Comparison of ENCODE assay signal across 20 cellular contexts in the genomic region with DNA sequence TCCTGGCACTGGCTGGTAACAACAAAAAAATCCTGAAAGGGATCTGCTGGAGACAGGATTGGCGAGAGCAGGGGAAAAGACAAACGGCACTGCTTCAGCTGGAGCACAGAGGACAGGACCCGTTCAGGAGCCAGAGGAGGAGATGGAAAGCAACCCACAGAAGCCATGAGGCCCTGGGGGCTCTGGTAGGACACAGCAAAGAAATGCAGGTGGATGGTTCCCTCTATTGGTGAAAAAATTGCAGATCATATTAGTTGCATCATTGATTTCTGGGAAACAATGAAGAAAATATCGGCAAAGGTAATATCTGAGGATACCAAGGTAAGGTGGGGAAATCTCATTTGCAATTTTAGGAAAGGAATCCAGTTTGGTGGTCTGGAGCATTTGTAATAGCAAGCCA. TPM values are rescaled to one million over a fixed set of nuclear protein-coding genes. Genes with fewer than 3 reads are reported as not detected.
A peak's percentile ranks its signal among the peaks of the same experiment; 100 is the strongest.
DNase-seq lines count a peak whose midpoint lies in the region; TF ChIP-seq lines count a peak whose summit lies in the region.
"Had no signal": no experiment of that assay in that cellular context is flagged by ENCODE, and none has a peak within 500 bp of the region (broad histone marks: within the 10 kb centered on the region; RNA-seq: fewer than 3 reads in every experiment).

No MANE protein-coding gene starts in this region.

- H3K27me3 ChIP-seq in BE2C (no peaks in the 10 kb centered on the region), PC-9 (ENCODE audit: insufficient read depth, low read depth) (peaks cover 83% of the 10 kb centered on the region), esophagus muscularis mucosa (no peaks in the 10 kb centered on the region)

- WGBS in esophagus muscularis mucosa = 69% methylated on average over 4 of the region's 4 CpGs

- POLR2A ChIA-PET in HEK293 (lab: Yijun Ruan, JAX) (no interaction called here), PC-9 (lab: Charles Lee; ENCODE audit: unreplicated experiment) (no interaction called here)

- H3K79me2 ChIP-seq in PC-9 (ENCODE audit: low read depth) = no peaks in the 10 kb centered on the region

- no peak overlapping the region for H3K4me3 ChIP-seq in BE2C (ENCODE audit: low read depth, low read length)
- no peak overlapping the region for H3K4me3 ChIP-seq in HEK293 (ENCODE audit: low read depth, low read length)
- H3K4me3 ChIP-seq in PC-9 = no peak overlapping the region
- no peak overlapping the region for H3K4me3 ChIP-seq in fibroblast of villous mesenchyme (ENCODE audit: low read depth, low read length)
- no peak overlapping the region for H3K4me3 ChIP-seq in esophagus muscularis mucosa
- H3K4me3 ChIP-seq: SJSA1, stomach had no signal

- no peaks in the 10 kb centered on the region for H3K36me3 ChIP-seq in BE2C
- H3K36me3 ChIP-seq in HEK293 (ENCODE audit: control insufficient read depth in 2 of 2, insufficient read depth in 1 of 2, low read length in 2 of 2) = no peaks in the 10 kb centered on the region
- H3K36me3 ChIP-seq in PC-9 (ENCODE audit: low read depth) = no peaks in the 10 kb centered on the region
- no peaks in the 10 kb centered on the region for H3K36me3 ChIP-seq in esophagus muscularis mucosa
- H3K36me3 ChIP-seq: neutrophil, SJSA1, stomach had no signal

- TF ChIP-seq CTCF in BE2C (IDR thresholded peaks at IDR 0.05; ENCODE audit: low read depth, low read length) (peak; percentile 61), HEK293 (tag by site-specific recombination; IDR thresholded peaks at IDR 0.05) (no peak), PC-9 (conservative IDR thresholded peaks at IDR 0.05) (peak; percentile 44), fibroblast of villous mesenchyme (IDR thresholded peaks at IDR 0.05; ENCODE audit: insufficient read depth, low read depth, low read length) (peak; percentile 10), esophagus muscularis mucosa (IDR thresholded peaks at IDR 0.05) (no peak)

- no peak for TF ChIP-seq EP300 in esophagus muscularis mucosa (IDR thresholded peaks at IDR 0.05)

- no TSS peak for BruUV-seq in PC-9 (replicated peaks; lab: Mats Ljungman, UMichigan)

- no peaks in the 10 kb centered on the region for H3F3A ChIP-seq in PC-9 (ENCODE audit: insufficient read depth, low read depth)

- no peaks in the 10 kb centered on the region for H3K9me2 ChIP-seq in PC-9 (ENCODE audit: insufficient read depth)

- DNase-seq in BE2C (peak; percentile 58), PC-9 (no peak), fibroblast of villous mesenchyme (ENCODE audit: low read depth) (no peak), germinal center (ENCODE audit: low spot score) (no peak), esophagus muscularis mucosa (ENCODE audit: extremely low spot score) (no peak)
- no peak for DNase-seq in activated T-cell treated with anti-CD3 and anti-CD28 coated beads, Interleukin-2, amount 50 U/mL, for 48 hours
- DNase-seq in activated CD4-positive, alpha-beta T cell treated with anti-CD3 and anti-CD28 coated beads for 48 hours = no peak
- DNase-seq: activated B cell treated with CpG ODN at 0.5 μM for 24 hours; activated naive CD8-positive, alpha-beta T cell treated with anti-CD3 and anti-CD28 coated beads, Interleukin-2, amount 50 U/mL, for 24 hours; activated T-cell treated with anti-CD3 and anti-CD28 coated beads for 4 hours; DMS79 treated with DMSO at 0.1 percent for 48 hours; erythroblast; H7; hypothalamus; mesenchymal stem cell; MV-4-11; stomach had no signal

- no peak for TF ChIP-seq POLR2A in esophagus muscularis mucosa (IDR thresholded peaks at IDR 0.05; ENCODE audit: low read depth)

- no peaks in the 10 kb centered on the region for H4K20me1 ChIP-seq in PC-9 (ENCODE audit: insufficient read depth)

- H3K9me3 ChIP-seq in BE2C (no peaks in the 10 kb centered on the region), HEK293 (ENCODE audit: control insufficient read depth, insufficient read depth, low read depth, low read length) (no peaks in the 10 kb centered on the region), PC-9 (ENCODE audit: insufficient read depth, low read depth) (no peaks in the 10 kb centered on the region), esophagus muscularis mucosa (no peaks in the 10 kb centered on the region)
- H3K9me3 ChIP-seq: neutrophil, SJSA1, stomach had no signal

- no peak overlapping the region for H2AFZ ChIP-seq in PC-9

- H3K4me2 ChIP-seq in PC-9 = no peak overlapping the region

- H3K4me1 ChIP-seq in BE2C (peaks cover 7% of the 10 kb centered on the region), HEK293 (ENCODE audit: control insufficient read depth, insufficient read depth, low read length) (no peaks in the 10 kb centered on the region), PC-9 (replicated peaks; ENCODE audit: insufficient read depth) (no peaks in the 10 kb centered on the region), esophagus muscularis mucosa (no peaks in the 10 kb centered on the region)
- H3K4me1 ChIP-seq: SJSA1, stomach had no signal

- intact Hi-C loops in PC-9 (cut with micrococcal nuclease; ENCODE audit: unreplicated experiment) = no loop called here
- intact Hi-C loops in esophagus muscularis mucosa (cut with DNase I) = no loop called here

- CTCF ChIA-PET in HEK293 (lab: Yijun Ruan, JAX) = interaction anchor here (0.6 to 2.5 kb wide), 7 partner anchors 8 to 1426 kb away, joined by 3 to 12 read pairs (median 3); no protein-coding TSS in a partner anchor
- CTCF ChIA-PET in PC-9 (lab: Charles Lee) = no interaction called here

- H3K27ac ChIP-seq in HEK293 (ENCODE audit: extremely low read depth, low read depth, low read length) (no peak overlapping the region), PC-9 (no peak overlapping the region), esophagus muscularis mucosa (replicated peaks in 1 of 4) (no peak overlapping the region)
- H3K27ac ChIP-seq: neutrophil, SJSA1, stomach had no signal

TF ChIP-seq in HEK293, 187 proteins besides CTCF, POLR2A, EP300 and RAD21:
- TF ChIP-seq HOXA7 (CRISPR knock-in tag; IDR thresholded peaks at IDR 0.05; ENCODE audit: borderline replicate concordance) (no peak), ZNF830 (tag by site-specific recombination; IDR thresholded peaks at IDR 0.05; ENCODE audit: low read depth) (no peak), ZFP69B (tag by site-specific recombination; IDR thresholded peaks at IDR 0.05) (no peak), ZNF843 (tag by site-specific recombination; IDR thresholded peaks at IDR 0.05) (no peak), ZNF677 (tag by site-specific recombination; IDR thresholded peaks at IDR 0.05) (no peak), ZNF654 (tag by site-specific recombination; IDR thresholded peaks at IDR 0.05; ENCODE audit: low read depth) (peak; percentile 29), ZNF302 (tag by site-specific recombination; IDR thresholded peaks at IDR 0.05; ENCODE audit: low read depth) (no peak), MYNN (tag by site-specific recombination; IDR thresholded peaks at IDR 0.05; ENCODE audit: borderline replicate concordance) (no peak)
- TF ChIP-seq, protein P1, sequence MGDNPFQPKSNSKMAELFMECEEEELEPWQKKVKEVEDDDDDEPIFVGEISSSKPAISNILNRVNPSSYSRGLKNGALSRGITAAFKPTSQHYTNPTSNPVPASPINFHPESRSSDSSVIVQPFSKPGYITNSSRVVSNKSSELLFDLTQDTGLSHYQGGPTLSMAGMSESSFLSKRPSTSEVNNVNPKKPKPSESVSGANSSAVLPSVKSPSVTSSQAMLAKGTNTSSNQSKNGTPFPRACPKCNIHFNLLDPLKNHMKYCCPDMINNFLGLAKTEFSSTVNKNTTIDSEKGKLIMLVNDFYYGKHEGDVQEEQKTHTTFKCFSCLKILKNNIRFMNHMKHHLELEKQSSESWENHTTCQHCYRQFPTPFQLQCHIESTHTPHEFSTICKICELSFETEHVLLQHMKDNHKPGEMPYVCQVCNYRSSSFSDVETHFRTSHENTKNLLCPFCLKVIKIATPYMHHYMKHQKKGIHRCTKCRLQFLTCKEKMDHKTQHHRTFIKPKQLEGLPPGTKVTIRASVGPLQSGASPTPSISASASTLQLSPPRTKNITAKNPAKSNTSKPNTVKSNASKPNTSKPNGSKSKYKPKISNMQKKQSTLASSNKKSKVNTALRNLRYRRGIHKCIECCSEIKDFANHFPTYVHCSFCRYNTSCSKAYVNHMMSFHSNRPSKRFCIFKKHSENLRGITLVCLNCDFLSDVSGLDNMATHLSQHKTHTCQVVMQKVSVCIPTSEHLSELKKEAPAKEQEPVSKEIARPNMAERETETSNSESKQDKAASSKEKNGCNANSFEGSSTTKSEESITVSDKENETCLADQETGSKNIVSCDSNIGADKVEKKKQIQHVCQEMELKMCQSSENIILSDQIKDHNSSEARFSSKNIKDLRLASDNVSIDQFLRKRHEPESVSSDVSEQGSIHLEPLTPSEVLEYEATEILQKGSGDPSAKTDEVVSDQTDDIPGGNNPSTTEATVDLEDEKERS (tag by site-specific recombination; IDR thresholded peaks at IDR 0.05) = no peak

RNA-seq across cellular contexts. Expression of gene TPP2, which starts 25.7 kb away (rescaled TPM):
- 24.9 TPM for polyA plus RNA-seq in BE2C (2012; ENCODE audit: insufficient read depth, insufficient read length, low read depth)
- 33.3 and 35.1 TPM in 2 replicates for total RNA-seq in PC-9 (2021)
- total RNA-seq in fibroblast of villous mesenchyme = 43.8 and 60.0 TPM in 2 replicates
- total RNA-seq in esophagus muscularis mucosa = 10 to 100 TPM; 30.3 to 38.4 (median 32.1) TPM

Comparison
In these comparisons a context has a peak if more than half of its experiments do, and no peak if none do; other contexts are left out.
1. CTCF ChIP-seq: peak in BE2C (single experiment), PC-9 (single experiment) and fibroblast of villous mesenchyme (single experiment); none in HEK293 (single experiment) and esophagus muscularis mucosa (0 of 3).